ENCODE assay signal across 16 cellular contexts in the genomic region with DNA sequence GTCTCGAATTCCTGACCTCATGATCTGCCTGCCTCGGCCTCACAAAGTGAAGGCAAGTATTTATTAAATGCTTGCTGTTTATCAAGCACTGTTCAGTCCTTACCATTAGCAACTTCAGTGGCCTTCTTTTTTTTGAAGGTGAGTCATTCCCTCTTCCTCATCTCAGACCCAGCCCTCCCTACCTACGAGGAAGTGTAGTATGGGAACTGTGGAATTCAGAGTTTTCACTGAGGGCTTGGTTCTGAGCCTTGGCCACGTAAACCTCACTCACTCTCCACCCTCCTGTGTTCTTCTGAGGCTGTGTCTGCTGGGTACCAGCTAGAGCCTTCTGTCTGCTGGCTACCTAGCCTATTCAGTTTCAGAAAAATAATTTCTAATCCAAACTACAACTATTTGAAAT.
DNase-seq lines count a peak whose midpoint lies in the region; ATAC-seq and TF ChIP-seq lines count a peak whose summit lies in the region.
"Had no signal": no experiment of that assay in that cellular context is flagged by ENCODE, and none has a peak within 500 bp of the region (broad histone marks: within the 10 kb centered on the region; RNA-seq: fewer than 3 reads in every experiment).

No MANE protein-coding gene starts in this region.

- ATAC-seq in RWPE2 (ENCODE audit: low read depth) (peak; percentile 94), GM18909 (IDR thresholded peaks at IDR 0.05; ENCODE audit: poor library complexity, unreplicated experiment) (no peak), GM21576 (IDR thresholded peaks at IDR 0.05; ENCODE audit: unreplicated experiment) (no peak)
- ATAC-seq: naive thymus-derived CD8-positive, alpha-beta T cell; stimulated activated naive CD8-positive, alpha-beta T cell treated with anti-CD3 and anti-CD28 coated beads, Interleukin-15, Interleukin-2, amounts not matched to agents 100 U/mL and 50 U/mL, for 24 hours had no signal

- no peak for TF ChIP-seq CTCF in RWPE2 (IDR thresholded peaks at IDR 0.05; ENCODE audit: poor library complexity, severe bottlenecking)
- no peak for TF ChIP-seq CTCF in fibroblast of pulmonary artery (IDR thresholded peaks at IDR 0.05; ENCODE audit: low read length, missing control alignments)
- TF ChIP-seq CTCF in brain microvascular endothelial cell (IDR thresholded peaks at IDR 0.05; ENCODE audit: low read depth, low read length, missing control alignments) = no peak

- H3K4me3 ChIP-seq in RWPE2 (ENCODE audit: severe bottlenecking) (no peak overlapping the region), fibroblast of pulmonary artery (replicated peaks; ENCODE audit: low read depth, low read length) (no peak overlapping the region), brain microvascular endothelial cell (ENCODE audit: low read depth, low read length) (no peak overlapping the region)
- H3K4me3 ChIP-seq: HAP-1 had no signal

- no peaks in the 10 kb centered on the region for H3K4me1 ChIP-seq in RWPE2 (ENCODE audit: insufficient read depth, poor library complexity, severe bottlenecking)

- H3K36me3 ChIP-seq in RWPE2 (ENCODE audit: low read depth) (no peaks in the 10 kb centered on the region), brain microvascular endothelial cell (replicated peaks) (no peaks in the 10 kb centered on the region)
- H3K36me3 ChIP-seq: HAP-1 had no signal

- DNase-seq in H4 (ENCODE audit: low spot score) = peak; percentile 20
- no peak for DNase-seq in RWPE2 (ENCODE audit: low spot score)
- DNase-seq in fibroblast of pulmonary artery (ENCODE audit: low read depth) = peak; percentile 28
- peak; percentile 88 for DNase-seq in renal cortical epithelial cell (ENCODE audit: low read depth)
- no peak for DNase-seq in brain microvascular endothelial cell
- no peak for DNase-seq in activated CD4-positive, alpha-beta T cell treated with anti-CD3 and anti-CD28 coated beads for 48 hours
- DNase-seq: activated CD4-positive, alpha-beta T cell treated with anti-CD3 and anti-CD28 coated beads, Interleukin-2, amount 50 U/mL, for 4 hours; anterior cingulate cortex; CD4-positive, CD25-positive, alpha-beta regulatory T cell; endodermal cell; naive thymus-derived CD8-positive, alpha-beta T cell; NCI-H1417; stimulated activated naive CD8-positive, alpha-beta T cell treated with anti-CD3 and anti-CD28 coated beads, Interleukin-15, Interleukin-2, amounts not matched to agents 100 U/mL and 50 U/mL, for 24 hours had no signal

- H3K9me3 ChIP-seq in RWPE2 (ENCODE audit: severe bottlenecking) = no peaks in the 10 kb centered on the region
- H3K9me3 ChIP-seq: HAP-1 had no signal

- H3K27ac ChIP-seq in RWPE2 (ENCODE audit: poor library complexity, severe bottlenecking) = no peak overlapping the region
- no peak overlapping the region for H3K27ac ChIP-seq in brain microvascular endothelial cell

- H3K27me3 ChIP-seq in RWPE2 (ENCODE audit: insufficient read depth, poor library complexity, severe bottlenecking) (no peaks in the 10 kb centered on the region), brain microvascular endothelial cell (replicated peaks) (no peaks in the 10 kb centered on the region)

- in situ Hi-C loops in brain microvascular endothelial cell (cut with HindIII; ENCODE audit: low pct_ligation_motif_present, low sequenced_read_pairs) = no loop called here

Comparison
In these comparisons a context has a peak if more than half of its experiments do, and no peak if none do; other contexts are left out.
1. DNase-seq: peak in H4 (single experiment), fibroblast of pulmonary artery (single experiment) and renal cortical epithelial cell (single experiment); none in RWPE2 (single experiment), brain microvascular endothelial cell (single experiment) and activated CD4-positive, alpha-beta T cell treated with anti-CD3 and anti-CD28 coated beads for 48 hours (single experiment).